In genomic region chr12:65664715-65665250, GRCh38 we compare ENCODE assay signal across 21 cellular contexts.
A peak's percentile ranks its signal among the peaks of the same experiment; 100 is the strongest.
DNase-seq lines count a peak whose midpoint lies in the region; ATAC-seq, FAIRE-seq and TF ChIP-seq lines count a peak whose summit lies in the region.
"Had no signal": no experiment of that assay in that cellular context is flagged by ENCODE, and none has a peak within 500 bp of the region (broad histone marks: within the 10 kb centered on the region; RNA-seq: fewer than 3 reads in every experiment).

No MANE protein-coding gene starts in this region.

- H3K36me3 Mint-ChIP-seq in activated T-cell treated with anti-CD3 and anti-CD28 coated beads, Interleukin-2, amount 50 U/mL, for 4 hours (ENCODE audit: insufficient read depth) = no peaks in the 10 kb centered on the region
- H3K36me3 Mint-ChIP-seq: CD4-positive, CD25-positive, alpha-beta regulatory T cell; CD8-positive, alpha-beta memory T cell had no signal

- H4K20me1 ChIP-seq in Karpas-422 (ENCODE audit: insufficient read depth, low read depth, low read length) = no peaks in the 10 kb centered on the region
- no peaks in the 10 kb centered on the region for H4K20me1 ChIP-seq in K562 (replicated peaks; ENCODE audit: control insufficient read depth, insufficient read depth, low read length)

- no peaks in the 10 kb centered on the region for H3K27me3 ChIP-seq in Karpas-422 (ENCODE audit: low read length)
- no peaks in the 10 kb centered on the region for H3K27me3 ChIP-seq in K562 (ENCODE audit: control insufficient read depth in 2 of 2, insufficient read depth in 2 of 2, low read length in 2 of 2)
- H3K27me3 ChIP-seq: BE2C had no signal

- DNase-seq in activated T-cell treated with anti-CD3 and anti-CD28 coated beads, Interleukin-2, amount 50 U/mL, for 4 hours = no peak
- DNase-seq in activated T-cell treated with anti-CD3 and anti-CD28 coated beads, Interleukin-2, amount 50 U/mL, for 48 hours = no peak
- DNase-seq in Karpas-422 (peak; percentile 7), K562 (ENCODE audit: extremely low read depth in 1 of 4, low spot score in 3 of 4) (no peak), NCI-H748 (lab: John Stamatoyannopoulos, UW; ENCODE audit: unreplicated experiment) (no peak), substantia nigra (lab: John Stamatoyannopoulos, UW) (no peak)
- DNase-seq: BE2C; C1 segment of cervical spinal cord; CD4-positive, CD25-positive, alpha-beta regulatory T cell; CD8-positive, alpha-beta memory T cell; COR-L47; DMS 273 treated with DMSO at 0.1 percent for 48 hours; DMS53; DND-41; EL; H9 had no signal

- WGBS in K562 (ENCODE audit: insufficient coverage, low coverage, missing lambda C conversion rate) = 30% methylated on average over 3 of the region's 3 CpGs

- no peaks in the 10 kb centered on the region for H3K9me3 Mint-ChIP-seq in activated T-cell treated with anti-CD3 and anti-CD28 coated beads, Interleukin-2, amount 50 U/mL, for 4 hours

- TF ChIP-seq EP300 in K562 (IDR thresholded peaks at IDR 0.05; ENCODE audit: low read length) = no peak

- no peak for TF ChIP-seq CTCF in K562 (IDR thresholded peaks at IDR 0.05 in 2 of 3, conservative IDR thresholded peaks at IDR 0.05 in 1 of 3; ENCODE audit: insufficient read depth in 2 of 3, low read depth in 1 of 3, low read length in 3 of 3)

- H3K27me3 Mint-ChIP-seq in activated T-cell treated with anti-CD3 and anti-CD28 coated beads, Interleukin-2, amount 50 U/mL, for 4 hours (ENCODE audit: low read depth) = peaks cover 4% of the 10 kb centered on the region
- H3K27me3 Mint-ChIP-seq: CD4-positive, CD25-positive, alpha-beta regulatory T cell had no signal

- peaks cover 2% of the 10 kb centered on the region for H3K4me1 Mint-ChIP-seq in activated T-cell treated with anti-CD3 and anti-CD28 coated beads, Interleukin-2, amount 50 U/mL, for 4 hours (ENCODE audit: low read depth)
- H3K4me1 Mint-ChIP-seq: CD8-positive, alpha-beta memory T cell had no signal

- TF ChIP-seq POLR2A in K562 (conservative IDR thresholded peaks at IDR 0.05) = no peak

- peak; percentile 45 to 50 for ATAC-seq in activated T-cell treated with anti-CD3 and anti-CD28 coated beads, Interleukin-2, amount 50 U/mL, for 4 hours
- no peak for ATAC-seq in K562
- ATAC-seq in GM18502 (IDR thresholded peaks at IDR 0.05; ENCODE audit: poor library complexity, unreplicated experiment) = no peak
- ATAC-seq: GM12878, HepG2 had no signal

- intact Hi-C loops in K562 (cut with micrococcal nuclease) = no loop called here

- FAIRE-seq in K562 (lab: Jason Lieb, UNC) = no peak
- FAIRE-seq: GM12878, GM19239, H1, HepG2 had no signal

- TF ChIP-seq RAD21 in K562 (CRISPR knock-in tag; conservative IDR thresholded peaks at IDR 0.05 in 1 of 2, IDR thresholded peaks at IDR 0.05 in 1 of 2) = no peak

- no peak overlapping the region for H2AFZ ChIP-seq in Karpas-422 (ENCODE audit: low read length)
- no peak overlapping the region for H2AFZ ChIP-seq in K562 (ENCODE audit: low read depth, low read length)

- H3K27ac ChIP-seq in Karpas-422 (ENCODE audit: low read length) = no peak overlapping the region
- no peak overlapping the region for H3K27ac ChIP-seq in K562 (ENCODE audit: extremely low read depth, low read depth, low read length)
- no peak overlapping the region for H3K27ac ChIP-seq in substantia nigra (ENCODE audit: low read depth, low read length, poor library complexity, severe bottlenecking)

- no peaks in the 10 kb centered on the region for H3K9me3 ChIP-seq in Karpas-422 (ENCODE audit: low read length)
- no peaks in the 10 kb centered on the region for H3K9me3 ChIP-seq in K562 (replicated peaks; ENCODE audit: control insufficient read depth, insufficient read depth, low read depth, low read length)
- H3K9me3 ChIP-seq: BE2C had no signal

- in situ Hi-C loops in K562 (cut with MboI) = no loop called here

- H3K36me3 ChIP-seq in Karpas-422 (ENCODE audit: insufficient read depth, low read length) = no peaks in the 10 kb centered on the region
- H3K36me3 ChIP-seq in K562 (ENCODE audit: control insufficient read depth, insufficient read depth, low read length) = no peaks in the 10 kb centered on the region
- H3K36me3 ChIP-seq: BE2C had no signal

- H3K4me2 ChIP-seq in Karpas-422 (ENCODE audit: low read depth, low read length, poor library complexity, severe bottlenecking) = no peak overlapping the region
- H3K4me2 ChIP-seq in K562 (ENCODE audit: insufficient read depth, low read length) = no peak overlapping the region

- H3K4me3 Mint-ChIP-seq in activated T-cell treated with anti-CD3 and anti-CD28 coated beads, Interleukin-2, amount 50 U/mL, for 4 hours = no peak overlapping the region
- H3K4me3 Mint-ChIP-seq: CD4-positive, CD25-positive, alpha-beta regulatory T cell; CD8-positive, alpha-beta memory T cell; H9 had no signal

- no peaks in the 10 kb centered on the region for H3K9me2 ChIP-seq in Karpas-422 (replicated peaks; ENCODE audit: insufficient read depth, low read length)

- BruUV-seq in K562 (replicated peaks; lab: Mats Ljungman, UMichigan) = no TSS peak

- H3K4me1 ChIP-seq in Karpas-422 (ENCODE audit: low read length) (no peaks in the 10 kb centered on the region), K562 (replicated peaks in 1 of 2; ENCODE audit: control insufficient read depth in 2 of 2, insufficient read depth in 2 of 2, low read length in 2 of 2) (peaks cover 0 to 57% of the 10 kb centered on the region in 2 experiments; a peak in 4 of 5 replicates)
- H3K4me1 ChIP-seq: BE2C had no signal

- H3K79me2 ChIP-seq in Karpas-422 (ENCODE audit: low read length) (no peaks in the 10 kb centered on the region), K562 (ENCODE audit: control insufficient read depth, insufficient read depth, low read length) (no peaks in the 10 kb centered on the region)

- H3K9ac ChIP-seq in Karpas-422 (ENCODE audit: low read length) = no peak overlapping the region
- H3K9ac ChIP-seq in K562 (ENCODE audit: insufficient read depth in 1 of 2, low read depth in 2 of 2, low read length in 2 of 2) = no peak overlapping the region

- CTCF ChIA-PET in K562 (lab: Yijun Ruan, JAX; ENCODE audit: low intra/inter-chr PET ratio) = no interaction called here

- POLR2A ChIA-PET in K562 (lab: Yijun Ruan, JAX) = no interaction called here

- no peak overlapping the region for H3K4me3 ChIP-seq in Karpas-422 (ENCODE audit: low read length)
- no peak overlapping the region for H3K4me3 ChIP-seq in K562
- H3K4me3 ChIP-seq: GM12878 had no signal

- no peaks in the 10 kb centered on the region for H3K9me1 ChIP-seq in K562 (ENCODE audit: control insufficient read depth, insufficient read depth, low read length)

TF ChIP-seq in K562, 482 proteins besides CTCF, POLR2A, EP300 and RAD21:
- TF ChIP-seq NFIX (CRISPR knock-in tag; IDR thresholded peaks at IDR 0.05; ENCODE audit: low read depth) = no peak
- TF ChIP-seq ZNF311 (CRISPR knock-in tag; IDR thresholded peaks at IDR 0.05) = peak; percentile 93

Comparison
In these comparisons a context has a peak if more than half of its experiments do, and no peak if none do; other contexts are left out.
1. ATAC-seq: peak in activated T-cell treated with anti-CD3 and anti-CD28 coated beads, Interleukin-2, amount 50 U/mL, for 4 hours (2 of 2); none in K562 (single experiment) and GM18502 (single experiment).